Comparison of ENCODE assay signal across 14 cellular contexts in the genomic region with DNA sequence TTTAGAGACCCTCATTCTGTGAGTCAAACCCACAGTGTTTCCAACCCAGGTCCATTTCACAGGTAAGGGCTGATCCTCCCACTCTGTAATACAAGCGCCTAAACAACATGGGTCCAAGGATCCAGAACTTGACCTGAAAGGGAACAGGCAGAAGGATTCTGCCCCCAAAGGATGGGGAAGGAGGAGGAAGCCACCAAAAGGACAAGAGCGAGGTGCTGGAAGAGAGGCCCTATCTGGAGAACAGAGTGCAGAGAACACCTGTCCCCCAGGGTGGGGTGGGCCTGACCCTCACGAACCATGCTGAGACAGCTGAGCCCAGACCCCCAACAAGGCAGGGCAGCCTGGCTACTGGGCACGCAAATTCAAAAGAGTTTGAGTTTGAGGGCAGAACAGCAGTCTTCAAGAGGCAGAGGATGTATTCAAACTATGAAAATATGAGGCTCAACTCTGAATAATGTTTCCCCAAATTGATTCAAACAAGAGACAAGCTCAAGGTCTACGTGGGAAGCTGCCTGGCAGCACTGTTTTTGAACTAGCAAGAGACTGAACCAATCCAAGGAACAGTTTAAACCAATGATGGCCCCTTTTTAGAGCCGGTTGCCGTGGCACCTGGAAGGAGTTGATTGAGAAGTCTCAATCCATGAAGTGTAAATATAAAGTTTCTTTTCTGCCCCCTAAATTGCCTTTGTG.
"Had no signal": no experiment of that assay in that cellular context is flagged by ENCODE, and none has a peak within 500 bp of the region (broad histone marks: within the 10 kb centered on the region; RNA-seq: fewer than 3 reads in every experiment).

No MANE protein-coding gene starts in this region.

- H3K4me3 ChIP-seq: gastroesophageal sphincter, left ventricle myocardium inferior, mucosa of descending colon, right atrium auricular region, smooth muscle cell had no signal

- ATAC-seq: gastroesophageal sphincter; mucosa of descending colon; naive thymus-derived CD8-positive, alpha-beta T cell; stimulated activated naive CD8-positive, alpha-beta T cell treated with anti-CD3 and anti-CD28 coated beads, Interleukin-15, Interleukin-2, amounts not matched to agents 100 U/mL and 50 U/mL, for 24 hours had no signal

- H3K27ac ChIP-seq: left ventricle myocardium inferior, right atrium auricular region had no signal

- H3K36me3 ChIP-seq: gastroesophageal sphincter, left ventricle myocardium inferior, right atrium auricular region had no signal

- DNase-seq: activated CD4-positive, alpha-beta T cell treated with anti-CD3 and anti-CD28 coated beads for 1 hour; activated CD4-positive, alpha-beta T cell treated with anti-CD3 and anti-CD28 coated beads, Interleukin-2, amount 50 U/mL, for 4 hours; activated naive CD4-positive, alpha-beta T cell treated with Interleukin-2 at 50 U/mL for 16 hours; activated T-cell treated with anti-CD3 and anti-CD28 coated beads for 4 hours; anterior cingulate cortex; erythroblast; left ventricle myocardium inferior; mucosa of descending colon; naive thymus-derived CD8-positive, alpha-beta T cell; stimulated activated naive CD8-positive, alpha-beta T cell treated with anti-CD3 and anti-CD28 coated beads, Interleukin-15, Interleukin-2, amounts not matched to agents 100 U/mL and 50 U/mL, for 24 hours had no signal

- H3K27me3 ChIP-seq: right atrium auricular region had no signal

- H3K4me2 ChIP-seq: smooth muscle cell had no signal

- FAIRE-seq: islet of Langerhans had no signal

- H3K9me3 ChIP-seq: gastroesophageal sphincter, left ventricle myocardium inferior, mucosa of descending colon, right atrium auricular region had no signal
